In the genomic region with DNA sequence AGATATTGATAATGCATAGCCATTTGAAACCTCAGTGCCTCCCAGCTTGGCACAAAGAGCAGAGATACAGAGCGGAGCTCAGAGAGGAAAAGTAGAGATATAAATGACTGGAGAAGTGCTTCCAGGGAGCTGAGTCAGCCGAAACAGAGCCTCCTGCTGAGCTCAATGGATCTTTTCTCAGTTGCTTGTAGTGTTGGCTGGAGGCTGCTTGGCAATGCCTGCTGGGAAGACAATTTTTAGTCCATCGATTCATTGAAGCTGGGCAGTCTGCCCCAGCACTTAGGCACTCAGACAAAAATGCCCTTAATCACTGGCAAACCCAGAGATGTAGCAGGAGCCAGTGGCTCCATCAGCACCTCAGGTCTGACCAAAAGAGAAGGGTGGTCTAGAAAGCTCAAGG, we compare ENCODE assay signal across 1 cellular context.
TF ChIP-seq lines count a peak whose summit lies in the region.

No MANE protein-coding gene starts in this region.

TF ChIP-seq in IMR-90, 13 proteins besides CTCF, POLR2A, EP300 and RAD21:
- TF ChIP-seq MXI1 (IDR thresholded peaks at IDR 0.05; ENCODE audit: borderline replicate concordance, low read depth, low read length) = no peak
- TF ChIP-seq, protein P1, sequence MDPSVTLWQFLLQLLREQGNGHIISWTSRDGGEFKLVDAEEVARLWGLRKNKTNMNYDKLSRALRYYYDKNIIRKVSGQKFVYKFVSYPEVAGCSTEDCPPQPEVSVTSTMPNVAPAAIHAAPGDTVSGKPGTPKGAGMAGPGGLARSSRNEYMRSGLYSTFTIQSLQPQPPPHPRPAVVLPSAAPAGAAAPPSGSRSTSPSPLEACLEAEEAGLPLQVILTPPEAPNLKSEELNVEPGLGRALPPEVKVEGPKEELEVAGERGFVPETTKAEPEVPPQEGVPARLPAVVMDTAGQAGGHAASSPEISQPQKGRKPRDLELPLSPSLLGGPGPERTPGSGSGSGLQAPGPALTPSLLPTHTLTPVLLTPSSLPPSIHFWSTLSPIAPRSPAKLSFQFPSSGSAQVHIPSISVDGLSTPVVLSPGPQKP (IDR thresholded peaks at IDR 0.05; ENCODE audit: borderline replicate concordance, low read depth, low read length) = no peak
- TF ChIP-seq CEBPB (IDR thresholded peaks at IDR 0.05; ENCODE audit: low read depth, low read length) = no peak
- no peak for TF ChIP-seq BHLHE40 (IDR thresholded peaks at IDR 0.05; ENCODE audit: low read depth, low read length)
- TF ChIP-seq MAZ (IDR thresholded peaks at IDR 0.05; ENCODE audit: borderline replicate concordance, low read depth, low read length) = no peak
- no peak for TF ChIP-seq CHD1 (IDR thresholded peaks at IDR 0.05; ENCODE audit: low read depth, low read length)
- TF ChIP-seq NFE2L2 (IDR thresholded peaks at IDR 0.05; ENCODE audit: low read depth, low read length) = no peak
